Comparison of ENCODE assay signal across 21 cellular contexts in the genomic region with DNA sequence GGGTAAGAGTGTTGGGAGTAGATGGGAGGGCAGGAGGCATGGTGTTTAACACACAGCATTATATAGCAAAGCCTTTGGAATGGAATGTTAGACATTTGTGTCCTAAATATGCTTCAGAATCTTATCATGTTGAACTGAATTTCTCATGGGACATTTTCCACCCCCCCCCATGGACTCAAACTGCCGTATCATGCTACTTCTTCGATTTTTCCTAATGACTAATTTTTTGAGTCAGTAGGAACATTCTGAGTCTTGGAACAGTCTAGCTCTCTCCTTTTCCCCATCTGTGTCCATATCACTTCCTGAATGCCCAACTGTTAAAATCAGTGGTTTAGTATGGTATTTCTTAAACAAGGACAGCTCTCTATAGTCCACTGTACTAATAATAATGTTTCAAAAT.
A peak's percentile ranks its signal among the peaks of the same experiment; 100 is the strongest.
DNase-seq lines count a peak whose midpoint lies in the region; ATAC-seq and TF ChIP-seq lines count a peak whose summit lies in the region.
"Had no signal": no experiment of that assay in that cellular context is flagged by ENCODE, and none has a peak within 500 bp of the region (broad histone marks: within the 10 kb centered on the region; RNA-seq: fewer than 3 reads in every experiment).

No MANE protein-coding gene starts in this region.

- H3K27me3 ChIP-seq in adipocyte (replicated peaks; ENCODE audit: control insufficient read depth, insufficient read depth, low read length) (no peaks in the 10 kb centered on the region), thoracic aorta (replicated peaks; ENCODE audit: insufficient read depth) (no peaks in the 10 kb centered on the region)

- H3K9ac ChIP-seq in adipocyte (ENCODE audit: low read length), result no peak overlapping the region

- no peak for TF ChIP-seq CTCF in fibroblast of the aortic adventitia (IDR thresholded peaks at IDR 0.05; ENCODE audit: insufficient read depth, low read length)
- no peak for TF ChIP-seq CTCF in thoracic aorta (IDR thresholded peaks at IDR 0.05)

- no peaks in the 10 kb centered on the region for H3K9me3 ChIP-seq in adipocyte (ENCODE audit: control insufficient read depth, low read length)
- H3K9me3 ChIP-seq in thoracic aorta, result no peaks in the 10 kb centered on the region

- ATAC-seq in thoracic aorta (ENCODE audit: insufficient number of reproducible peaks, low FRiP score, low read depth), result peak; percentile 41
- no peak for ATAC-seq in GM19455 (IDR thresholded peaks at IDR 0.05; ENCODE audit: unreplicated experiment)
- ATAC-seq: GM12878, SK-N-SH treated with all-trans-retinoic acid at 6 μM for 48 hours had no signal

- H3K27ac ChIP-seq in thoracic aorta, result no peak overlapping the region

- H3K4me3 ChIP-seq in adipocyte (ENCODE audit: low read length), result no peak overlapping the region
- no peak overlapping the region for H3K4me3 ChIP-seq in fibroblast of the aortic adventitia (ENCODE audit: low read depth, low read length)
- no peak overlapping the region for H3K4me3 ChIP-seq in thoracic aorta
- H3K4me3 ChIP-seq: GM12878 had no signal

- peak; percentile 4 for DNase-seq in ELR (ENCODE audit: low read depth)
- DNase-seq in adipocyte (ENCODE audit: low read depth), result peak; percentile 10
- DNase-seq in fibroblast of the aortic adventitia (ENCODE audit: low read depth), result peak; percentile 62
- no peak for DNase-seq in thoracic aorta (ENCODE audit: low spot score)
- no peak for DNase-seq in A172 (ENCODE audit: low spot score)
- no peak for DNase-seq in stimulated activated CD4-positive, alpha-beta T cell treated with anti-CD3 and anti-CD28 coated beads, Interleukin-2, amount 100 ng/mL, for 24 hours
- DNase-seq: Calu3; CD4-positive, CD25-positive, alpha-beta regulatory T cell; DMS53; GOT3; MM.1S; NCI-H1092 treated with DMSO at 0.1 percent for 48 hours; NCI-H1694; NCI-H2107; NCI-H345; NCI-H526 treated with DMSO at 0.1 percent for 48 hours; NK-92 treated with Interleukin-12 subunit alpha and Interleukin-12 subunit beta, amount 100 ng/mL, for 24 hours; SHP77 treated with DMSO at 0.1 percent for 48 hours had no signal

- H3K36me3 ChIP-seq in adipocyte (ENCODE audit: control insufficient read depth, insufficient read depth, low read length, severe bottlenecking) (no peaks in the 10 kb centered on the region), thoracic aorta (no peaks in the 10 kb centered on the region)

- H3K4me1 ChIP-seq in adipocyte (ENCODE audit: control insufficient read depth, insufficient read depth, low read length) (no peaks in the 10 kb centered on the region), thoracic aorta (ENCODE audit: control insufficient read depth in 1 of 2, low read depth in 2 of 2) (no peaks in the 10 kb centered on the region)

Comparison
In these comparisons a context has a peak if more than half of its experiments do, and no peak if none do; other contexts are left out.
1. DNase-seq: peak in ELR (single experiment), adipocyte (single experiment) and fibroblast of the aortic adventitia (single experiment); none in thoracic aorta (single experiment), A172 (single experiment) and stimulated activated CD4-positive, alpha-beta T cell treated with anti-CD3 and anti-CD28 coated beads, Interleukin-2, amount 100 ng/mL, for 24 hours (0 of 2).